ENCODE assay signal across 14 cellular contexts in genomic region chr17:29577778-29578211, GRCh38. TPM values are rescaled to one million over a fixed set of nuclear protein-coding genes. Genes with fewer than 3 reads are reported as not detected.
DNase-seq lines count a peak whose midpoint lies in the region; ATAC-seq and TF ChIP-seq lines count a peak whose summit lies in the region.
"Had no signal": no experiment of that assay in that cellular context is flagged by ENCODE, and none has a peak within 500 bp of the region (broad histone marks: within the 10 kb centered on the region; RNA-seq: fewer than 3 reads in every experiment).

No MANE protein-coding gene starts in this region.

- no peak overlapping the region for H3K4me2 ChIP-seq in GM23248 (ENCODE audit: unreplicated experiment)
- H3K4me2 ChIP-seq: KMS-11 had no signal

- no peaks in the 10 kb centered on the region for H4K20me1 ChIP-seq in GM23248 (ENCODE audit: insufficient read depth)

- in situ Hi-C loops in GM23248 (cut with MboI) = no loop called here

- no peak for ATAC-seq in GM21526 (IDR thresholded peaks at IDR 0.05; ENCODE audit: low FRiP score, unreplicated experiment)
- ATAC-seq: stimulated activated memory B cell treated with anti-CD40 and anti-IgM and Interleukin-4, amounts not matched to agents 10 μg/mL and 1 μg/mL and 100 μg/mL, for 72 hours had no signal

- peak; percentile 66 for DNase-seq in GM23248
- DNase-seq in cerebellum (ENCODE audit: low spot score) = peak; percentile 45
- no peak for DNase-seq in right atrium auricular region (ENCODE audit: low spot score)
- DNase-seq in glomerular visceral epithelial cell (ENCODE audit: extremely low spot score) = no peak
- DNase-seq in SJCRH30 = no peak
- DNase-seq in NCI-H748 treated with DMSO at 0.1 percent for 48 hours (lab: John Stamatoyannopoulos, UW) = no peak
- DNase-seq: activated CD4-positive, alpha-beta T cell treated with anti-CD3 and anti-CD28 coated beads for 1 hour; NCI-H2107; stimulated activated CD4-positive, alpha-beta T cell treated with anti-CD3 and anti-CD28 coated beads, Interleukin-2, amount 100 ng/mL, for 48 hours had no signal

- H2AFZ ChIP-seq in GM23248 = no peak overlapping the region

- TF ChIP-seq CTCF in right atrium auricular region (IDR thresholded peaks at IDR 0.05) = no peak

- peaks cover 8% of the 10 kb centered on the region for H3K79me2 ChIP-seq in GM23248 (ENCODE audit: insufficient read depth)

- H3K27me3 ChIP-seq in GM23248 (replicated peaks; ENCODE audit: insufficient read depth) (no peaks in the 10 kb centered on the region), right atrium auricular region (no peaks in the 10 kb centered on the region), rectal smooth muscle tissue (ENCODE audit: control insufficient read depth, insufficient read depth, low read length) (no peaks in the 10 kb centered on the region), SJCRH30 (no peaks in the 10 kb centered on the region)

- WGBS in GM23248 (ENCODE audit: low coverage in 1 of 2, low lambda C conversion rate in 2 of 2, missing lambda C conversion rate in 2 of 2), 2 experiments = 37 to 41% methylated on average over 7 to 9 of the region's 9 CpGs

- H3K27ac ChIP-seq in GM23248 = no peak overlapping the region
- peak overlapping the region; percentile 16 to 29 for H3K27ac ChIP-seq in right atrium auricular region
- peak overlapping the region; percentile 59 for H3K27ac ChIP-seq in rectal smooth muscle tissue (ENCODE audit: low read depth, low read length)
- no peak overlapping the region for H3K27ac ChIP-seq in SJCRH30
- H3K27ac ChIP-seq: KMS-11 had no signal

- 0 out of 2 replicates have a peak, but pooled peaks cover 8% of the 10 kb centered on the region for H3K4me1 ChIP-seq in GM23248 (ENCODE audit: insufficient read depth)
- peaks cover 0 to 25% of the 10 kb centered on the region in 2 donors for H3K4me1 ChIP-seq in right atrium auricular region
- H3K4me1 ChIP-seq in rectal smooth muscle tissue (ENCODE audit: control insufficient read depth, insufficient read depth, low read length) = peaks cover 10% of the 10 kb centered on the region
- H3K4me1 ChIP-seq in SJCRH30 = no peaks in the 10 kb centered on the region

- H3K9me3 ChIP-seq in GM23248 (ENCODE audit: low read depth) (no peaks in the 10 kb centered on the region), right atrium auricular region (no peaks in the 10 kb centered on the region), SJCRH30 (replicated peaks) (no peaks in the 10 kb centered on the region)

- no peaks in the 10 kb centered on the region for H3F3A ChIP-seq in GM23248 (ENCODE audit: insufficient read depth)

- peaks cover 5% of the 10 kb centered on the region; the same call in 1 of the 2 replicates for H3K36me3 ChIP-seq in GM23248 (ENCODE audit: low read depth)
- H3K36me3 ChIP-seq in right atrium auricular region = peaks cover 90% of the 10 kb centered on the region
- H3K36me3 ChIP-seq in rectal smooth muscle tissue (ENCODE audit: control insufficient read depth, insufficient read depth, low read length) = peaks cover 23% of the 10 kb centered on the region
- H3K36me3 ChIP-seq in SJCRH30 = peaks cover 26% of the 10 kb centered on the region

- H3K9ac ChIP-seq in GM23248 (peak overlapping the region; percentile 48), rectal smooth muscle tissue (ENCODE audit: low read length) (no peak overlapping the region)
- H3K9ac ChIP-seq: KMS-11 had no signal

- no peaks in the 10 kb centered on the region for H3K9me2 ChIP-seq in GM23248 (ENCODE audit: insufficient read depth)

- H3K4me3 ChIP-seq in GM23248 = no peak overlapping the region
- H3K4me3 ChIP-seq in right atrium auricular region = no peak overlapping the region
- H3K4me3 ChIP-seq in rectal smooth muscle tissue (ENCODE audit: low read length) = no peak overlapping the region
- no peak overlapping the region for H3K4me3 ChIP-seq in SJCRH30

RNA-seq across cellular contexts. Expression of gene TP53I13, which starts 9.3 kb away (rescaled TPM):
- 63.7 and 67.2 TPM in 2 replicates for total RNA-seq in GM23248 (2014; rRNA removed; shearing (Covaris generic))
- 37.3 and 40.6 TPM in 2 replicates for polyA plus RNA-seq in GM23248 (2016; fragmentation: Nextera tagmentation; extraction: Ambion mirVana)
- total RNA-seq in cerebellum (11.7 TPM), right atrium auricular region (10 to 100 TPM; 48.8 to 67.0 TPM)
- total RNA-seq in SJCRH30 (2014; rRNA removed; shearing (Covaris generic)) = 45.0 and 48.0 TPM in 2 replicates

RNA-seq across cellular contexts. Expression of gene ABHD15, which starts 11.0 kb away (rescaled TPM):
- 8.9 and 10.1 TPM in 2 replicates for total RNA-seq in GM23248 (2014; rRNA removed; shearing (Covaris generic))
- 2.4 and 2.9 TPM in 2 replicates for polyA plus RNA-seq in GM23248 (2016; fragmentation: Nextera tagmentation; extraction: Ambion mirVana)
- 1.8 TPM for total RNA-seq in cerebellum
- total RNA-seq in right atrium auricular region = 1 to 10 TPM; 9.0 to 9.5 TPM
- total RNA-seq in SJCRH30 (2014; rRNA removed; shearing (Covaris generic)) = 16.2 and 18.5 TPM in 2 replicates

RNA-seq across cellular contexts. Expression of gene GIT1, which starts 11.7 kb away (rescaled TPM):
- total RNA-seq in GM23248 (2014; rRNA removed; shearing (Covaris generic)) = 17.1 and 19.5 TPM in 2 replicates
- polyA plus RNA-seq in GM23248 (2016; fragmentation: Nextera tagmentation; extraction: Ambion mirVana) = 4.4 and 6.0 TPM in 2 replicates
- total RNA-seq in cerebellum (35.7 TPM), right atrium auricular region (10 to 100 TPM; 26.7 to 48.1 TPM)
- total RNA-seq in SJCRH30 (2014; rRNA removed; shearing (Covaris generic)) = 42.4 and 42.6 TPM in 2 replicates

RNA-seq across cellular contexts. Expression of gene ANKRD13B, which starts 15.1 kb away (rescaled TPM):
- 9.4 and 26.8 TPM in 2 replicates for total RNA-seq in GM23248 (2014; rRNA removed; shearing (Covaris generic))
- 1.3 and 1.7 TPM in 2 replicates for polyA plus RNA-seq in GM23248 (2016; fragmentation: Nextera tagmentation; extraction: Ambion mirVana)
- total RNA-seq in cerebellum (28.6 TPM), right atrium auricular region (1 to 10 TPM; 6.6 to 8.3 TPM)
- 18.1 and 19.2 TPM in 2 replicates for total RNA-seq in SJCRH30 (2014; rRNA removed; shearing (Covaris generic))
- polyA plus RNA-seq: CD14-positive monocyte had no signal

RNA-seq across cellular contexts. Expression of gene CORO6, which starts 44.9 kb away (rescaled TPM):
- total RNA-seq in GM23248 (2014; rRNA removed; shearing (Covaris generic)) = 4.2 and 6.5 TPM in 2 replicates
- 3.7 and 4.0 TPM in 2 replicates for polyA plus RNA-seq in GM23248 (2016; fragmentation: Nextera tagmentation; extraction: Ambion mirVana)
- total RNA-seq in cerebellum = 1.3 TPM
- total RNA-seq in right atrium auricular region = 10 to 100 TPM; 65.0 to 87.6 TPM
- total RNA-seq in SJCRH30 (2014; rRNA removed; shearing (Covaris generic)) = 11.7 and 14.7 TPM in 2 replicates
- polyA plus RNA-seq: CD14-positive monocyte had no signal

Comparison
In these comparisons a context has a peak if more than half of its experiments do, and no peak if none do; other contexts are left out.
1. DNase-seq: peak in GM23248 (single experiment) and cerebellum (single experiment); none in right atrium auricular region (single experiment), glomerular visceral epithelial cell (single experiment), SJCRH30 (0 of 2) and NCI-H748 treated with DMSO at 0.1 percent for 48 hours (single experiment).
2. H3K27ac ChIP-seq: peak in right atrium auricular region (2 of 2) and rectal smooth muscle tissue (single experiment); none in GM23248 (single experiment) and SJCRH30 (single experiment).